Comparison of ENCODE assay signal across 19 cellular contexts in genomic region chr14:66121859-66122258, GRCh38.
DNase-seq lines count a peak whose midpoint lies in the region; ATAC-seq, FAIRE-seq and TF ChIP-seq lines count a peak whose summit lies in the region.
"Had no signal": no experiment of that assay in that cellular context is flagged by ENCODE, and none has a peak within 500 bp of the region (broad histone marks: within the 10 kb centered on the region; RNA-seq: fewer than 3 reads in every experiment).

No MANE protein-coding gene starts in this region.

- DNase-seq in GM23338 (ENCODE audit: low spot score) = peak; percentile 20
- peak; percentile 32 for DNase-seq in NCI-H1092 treated with DMSO at 0.1 percent for 48 hours (lab: John Stamatoyannopoulos, UW)
- DNase-seq in H1 (ENCODE audit: low read depth in 1 of 2, low spot score in 2 of 2) = no peak
- DNase-seq in T-cell = no peak
- DNase-seq in activated CD4-positive, alpha-beta memory T cell treated with anti-CD3 and anti-CD28 coated beads, Interleukin-2, amount 10 ng/mL, durations not matched to agents 7 days and 5 days = no peak
- DNase-seq: CD4-positive, alpha-beta T cell; GM23248; HFFc6; Karpas-422; NCI-H1417 treated with DMSO at 0.1 percent for 48 hours; NCI-H2029 treated with DMSO at 0.1 percent for 48 hours; NCI-H510A treated with DMSO at 0.1 percent for 48 hours; NK-92 treated with Interleukin-12 subunit alpha and Interleukin-12 subunit beta, amount 100 ng/mL, for 24 hours; OCI-M1 had no signal

- no peak overlapping the region for H3K18ac ChIP-seq in H1 (ENCODE audit: extremely low read depth, low read length)

- 90% methylated on average over 3 of the region's 3 CpGs; no CpG with 5 or more reads in 1 of the 2 experiments for WGBS in H1 (ENCODE audit: extremely low coverage in 1 of 2, insufficient coverage in 1 of 2, insufficient read length in 1 of 2, insufficient replicate concordance in 2 of 2, low coverage in 1 of 2, low lambda C conversion rate in 2 of 2, missing lambda C conversion rate in 1 of 2), 2 experiments

- CTCF ChIA-PET in H1 (lab: Charles Lee; ENCODE audit: partially characterized antibody) (no interaction called here), T-cell (lab: Charles Lee) (no interaction called here)
- CTCF ChIA-PET in activated CD4-positive, alpha-beta memory T cell treated with anti-CD3 and anti-CD28 coated beads, Interleukin-2, amount 10 ng/mL, durations not matched to agents 7 days and 5 days (lab: Charles Lee) = no interaction called here

- no peak overlapping the region for H2BK120ac ChIP-seq in H1 (replicated peaks; ENCODE audit: low read depth, low read length)

- H3K79me2 ChIP-seq in GM23338 (replicated peaks; ENCODE audit: insufficient read depth) (no peaks in the 10 kb centered on the region), H1 (ENCODE audit: control insufficient read depth in 1 of 2, insufficient read depth in 2 of 2, low read length in 2 of 2) (no peaks in the 10 kb centered on the region)

- no peak overlapping the region for H2BK15ac ChIP-seq in H1 (ENCODE audit: low read length)

- no peaks in the 10 kb centered on the region for H3K36me3 Mint-ChIP-seq in GM23338 (ENCODE audit: low read depth)
- no peaks in the 10 kb centered on the region for H3K36me3 Mint-ChIP-seq in T-cell
- H3K36me3 Mint-ChIP-seq in activated CD4-positive, alpha-beta memory T cell treated with anti-CD3 and anti-CD28 coated beads, Interleukin-2, amount 10 ng/mL, durations not matched to agents 7 days and 5 days (ENCODE audit: low read depth) = no peaks in the 10 kb centered on the region

- peaks cover 15% of the 10 kb centered on the region for H3K4me1 Mint-ChIP-seq in GM23338
- no peaks in the 10 kb centered on the region for H3K4me1 Mint-ChIP-seq in T-cell
- H3K4me1 Mint-ChIP-seq in activated CD4-positive, alpha-beta memory T cell treated with anti-CD3 and anti-CD28 coated beads, Interleukin-2, amount 10 ng/mL, durations not matched to agents 7 days and 5 days = no peaks in the 10 kb centered on the region

- POLR2A ChIA-PET in H1 (lab: Charles Lee; ENCODE audit: partially characterized antibody) = no interaction called here
- POLR2A ChIA-PET in T-cell (lab: Charles Lee) = no interaction called here
- POLR2A ChIA-PET in activated CD4-positive, alpha-beta memory T cell treated with anti-CD3 and anti-CD28 coated beads, Interleukin-2, amount 10 ng/mL, durations not matched to agents 7 days and 5 days (lab: Charles Lee) = no interaction called here

- no peaks in the 10 kb centered on the region for H3F3A ChIP-seq in GM23338 (replicated peaks; ENCODE audit: low read depth)

- no peak for TF ChIP-seq POLR2A in H1 (IDR thresholded peaks at IDR 0.05; ENCODE audit: control extremely low read depth in 1 of 2, low read depth in 2 of 2, low read length in 2 of 2)

- no peaks in the 10 kb centered on the region for H3K27me3 ChIP-seq in GM23338 (ENCODE audit: insufficient read depth)
- H3K27me3 ChIP-seq in H1 (replicated peaks in 1 of 4; ENCODE audit: control insufficient read depth in 3 of 4, extremely low read depth in 1 of 4, insufficient read depth in 3 of 4, low read length in 3 of 4) = no peaks in the 10 kb centered on the region

- no peak overlapping the region for H3K27ac Mint-ChIP-seq in GM23338
- H3K27ac Mint-ChIP-seq in T-cell = no peak overlapping the region
- H3K27ac Mint-ChIP-seq in activated CD4-positive, alpha-beta memory T cell treated with anti-CD3 and anti-CD28 coated beads, Interleukin-2, amount 10 ng/mL, durations not matched to agents 7 days and 5 days = no peak overlapping the region
- H3K27ac Mint-ChIP-seq: CD4-positive, alpha-beta T cell; HFFc6; T-helper 2 cell treated with Interferon-gamma antibody and Interleukin-4, amounts not matched to agents 5 μg/mL and 100 μg/mL, for 36 hours had no signal

- TF ChIP-seq CTCF in C4-2B (conservative IDR thresholded peaks at IDR 0.05) = peak; percentile 11
- TF ChIP-seq CTCF in GM23338 (conservative IDR thresholded peaks at IDR 0.05; ENCODE audit: low read depth in 2 of 2) = peak; percentile 40 to 62
- peak; percentile 42 to 51 (median 48) for TF ChIP-seq CTCF in H1 (IDR thresholded peaks at IDR 0.05; ENCODE audit: control extremely low read depth in 1 of 3, insufficient read depth in 1 of 3, low read depth in 1 of 3, low read length in 3 of 3)

- H2BK20ac ChIP-seq in H1 (ENCODE audit: low read length) = no peak overlapping the region

- FAIRE-seq in H1 (lab: Jason Lieb, UNC) = no peak
- FAIRE-seq: GM18507 had no signal

- H2BK12ac ChIP-seq in H1 (ENCODE audit: low read depth, low read length) = no peak overlapping the region

- no peaks in the 10 kb centered on the region for H4K20me1 ChIP-seq in GM23338 (replicated peaks; ENCODE audit: insufficient read depth)
- no peaks in the 10 kb centered on the region for H4K20me1 ChIP-seq in H1 (replicated peaks in 1 of 2; ENCODE audit: control insufficient read depth in 1 of 2, insufficient read depth in 2 of 2, low read length in 2 of 2)

- H3K56ac ChIP-seq in H1 (replicated peaks; ENCODE audit: insufficient read length, low read depth, low read length) = no peak overlapping the region

- H3K27me3 Mint-ChIP-seq in GM23338 (ENCODE audit: insufficient read depth, low read depth, poor library complexity) (no peaks in the 10 kb centered on the region), T-cell (peaks cover 0 to 26% of the 10 kb centered on the region in 2 donors)
- peaks cover 11% of the 10 kb centered on the region for H3K27me3 Mint-ChIP-seq in activated CD4-positive, alpha-beta memory T cell treated with anti-CD3 and anti-CD28 coated beads, Interleukin-2, amount 10 ng/mL, durations not matched to agents 7 days and 5 days

- H3K4ac ChIP-seq in H1 (replicated peaks; ENCODE audit: insufficient read length, low read depth, low read length) = no peak overlapping the region

- H3K4me2 ChIP-seq in GM23338 = no peak overlapping the region
- no peak overlapping the region for H3K4me2 ChIP-seq in H1 (ENCODE audit: insufficient read depth in 1 of 2, low read depth in 2 of 2, low read length in 2 of 2)

- H2BK5ac ChIP-seq in H1 (ENCODE audit: low read depth, low read length) = no peak overlapping the region

- ATAC-seq in GM23338 (peak; percentile 79), T-cell (replicated peaks in 1 of 4) (no peak), HG03469 (IDR thresholded peaks at IDR 0.05; ENCODE audit: unreplicated experiment) (no peak)

- H2AFZ ChIP-seq in GM23338 (no peak overlapping the region), H1 (ENCODE audit: low read length) (no peak overlapping the region)
- H2AFZ ChIP-seq: GM23248 had no signal

- H3K27ac ChIP-seq in C4-2B (no peak overlapping the region), GM23338 (ENCODE audit: low read depth) (no peak overlapping the region), H1 (ENCODE audit: low read depth, low read length) (no peak overlapping the region)
- H3K27ac ChIP-seq: GM23248, RWPE1 had no signal

- H3K9ac ChIP-seq in H1 (replicated peaks in 1 of 4; ENCODE audit: extremely low read depth in 1 of 4, low read depth in 3 of 4, low read length in 3 of 4) = no peak overlapping the region
- H3K9ac ChIP-seq: GM23248 had no signal

- H2AK5ac ChIP-seq in H1 (ENCODE audit: low read depth, low read length) = no peak overlapping the region

- no peaks in the 10 kb centered on the region for H3K9me3 ChIP-seq in H1 (ENCODE audit: insufficient read depth in 2 of 2, low read depth in 1 of 2, low read length in 1 of 2)

- H4K91ac ChIP-seq in H1 (replicated peaks; ENCODE audit: insufficient read length, low read length) = no peak overlapping the region

- TF ChIP-seq RAD21 in H1 (IDR thresholded peaks at IDR 0.05 in 1 of 2, conservative IDR thresholded peaks at IDR 0.05 in 1 of 2; ENCODE audit: low read depth in 2 of 2, low read length in 2 of 2) = peak; percentile 72 to 77

- TF ChIP-seq EP300 in H1 (IDR thresholded peaks at IDR 0.05; ENCODE audit: borderline replicate concordance in 1 of 2, low read depth in 2 of 2, low read length in 2 of 2) = no peak

- H3K4me3 ChIP-seq in GM23338 (no peak overlapping the region), H1 (ENCODE audit: extremely low read depth in 1 of 4, insufficient read depth in 2 of 4, low read depth in 3 of 4, low read length in 4 of 4) (no peak overlapping the region)
- H3K4me3 ChIP-seq: GM23248 had no signal

- H3K23ac ChIP-seq in H1 (ENCODE audit: insufficient read length) = no peak overlapping the region

- no peak overlapping the region for H4K8ac ChIP-seq in H1 (ENCODE audit: extremely low read depth, insufficient read depth, low read length)

- H3K36me3 ChIP-seq in GM23338 (ENCODE audit: insufficient read depth) = no peaks in the 10 kb centered on the region
- H3K36me3 ChIP-seq in H1 (ENCODE audit: control insufficient read depth in 2 of 4, insufficient read depth in 4 of 4, low read length in 3 of 4) = no peaks in the 10 kb centered on the region

- H3K14ac ChIP-seq in H1 (ENCODE audit: insufficient read length) = no peak overlapping the region

- H3K4me1 ChIP-seq in GM23338 (ENCODE audit: insufficient read depth) = 0 out of 2 replicates have a peak, but pooled peaks cover 6% of the 10 kb centered on the region
- H3K4me1 ChIP-seq in H1 (replicated peaks in 1 of 4; ENCODE audit: control insufficient read depth in 3 of 4, insufficient read depth in 4 of 4, low read length in 3 of 4) = peaks cover 0 to 2% (median under 1%) of the 10 kb centered on the region in 4 experiments; a peak in 2 of 7 replicates

- H3K9me2 ChIP-seq in GM23338 (ENCODE audit: insufficient read depth) = peaks cover 7% of the 10 kb centered on the region; the same call in 1 of the 2 replicates

- H3K4me3 Mint-ChIP-seq in GM23338 = no peak overlapping the region
- H3K4me3 Mint-ChIP-seq in T-cell = no peak overlapping the region
- H3K4me3 Mint-ChIP-seq in activated CD4-positive, alpha-beta memory T cell treated with anti-CD3 and anti-CD28 coated beads, Interleukin-2, amount 10 ng/mL, durations not matched to agents 7 days and 5 days = no peak overlapping the region
- H3K4me3 Mint-ChIP-seq: CD4-positive, alpha-beta T cell; HFFc6; T-helper 2 cell treated with Interferon-gamma antibody and Interleukin-4, amounts not matched to agents 5 μg/mL and 100 μg/mL, for 36 hours had no signal

- H3K79me1 ChIP-seq in H1 (ENCODE audit: low read depth, low read length) = no peaks in the 10 kb centered on the region

- H3K9me3 Mint-ChIP-seq in GM23338 (no peaks in the 10 kb centered on the region), T-cell (no peaks in the 10 kb centered on the region)
- H3K9me3 Mint-ChIP-seq in activated CD4-positive, alpha-beta memory T cell treated with anti-CD3 and anti-CD28 coated beads, Interleukin-2, amount 10 ng/mL, durations not matched to agents 7 days and 5 days = no peaks in the 10 kb centered on the region
- H3K9me3 Mint-ChIP-seq: CD4-positive, alpha-beta T cell; T-helper 2 cell treated with Interferon-gamma antibody and Interleukin-4, amounts not matched to agents 5 μg/mL and 100 μg/mL, for 36 hours had no signal

- H4K5ac ChIP-seq in H1 (ENCODE audit: insufficient read length, low read depth, low read length) = no peak overlapping the region

- no peaks in the 10 kb centered on the region for H3K23me2 ChIP-seq in H1 (ENCODE audit: low read depth, low read length)

TF ChIP-seq in H1, 55 proteins besides CTCF, POLR2A, EP300 and RAD21:
- TF ChIP-seq RFX5 (IDR thresholded peaks at IDR 0.05; ENCODE audit: borderline replicate concordance, low read depth, low read length) (no peak), RXRA (IDR thresholded peaks at IDR 0.05; ENCODE audit: insufficient read depth, low read depth, low read length) (no peak)

Comparison
In these comparisons a context has a peak if more than half of its experiments do, and no peak if none do; other contexts are left out.
1. DNase-seq: peak in GM23338 (single experiment) and NCI-H1092 treated with DMSO at 0.1 percent for 48 hours (single experiment); none in H1 (0 of 2), T-cell (0 of 34) and activated CD4-positive, alpha-beta memory T cell treated with anti-CD3 and anti-CD28 coated beads, Interleukin-2, amount 10 ng/mL, durations not matched to agents 7 days and 5 days (single experiment).
2. Peak in every context shown above with its lines, with median percentiles within 50 percentile points of each other: CTCF ChIP-seq.